Comparison of ENCODE assay signal across 15 cellular contexts in the genomic region with DNA sequence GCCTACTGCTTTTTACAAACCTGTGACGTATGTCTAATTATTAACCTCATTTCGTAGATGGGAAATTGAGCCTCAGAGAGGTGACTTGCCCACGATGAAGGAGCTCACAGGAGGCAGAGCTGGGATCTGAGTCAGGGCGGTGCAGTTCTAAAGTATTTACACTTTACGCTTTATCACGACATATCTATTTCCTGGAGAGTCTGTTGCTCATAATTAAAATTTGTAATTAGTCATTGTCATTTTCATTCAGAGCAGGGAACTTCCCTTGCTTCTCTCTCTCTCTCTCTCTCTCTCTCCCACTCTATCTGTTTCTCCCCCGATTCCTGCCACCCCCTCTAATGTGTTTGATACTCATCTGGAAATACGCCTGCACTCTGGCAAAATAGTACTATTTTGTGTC. TPM values are rescaled to one million over a fixed set of nuclear protein-coding genes. Genes with fewer than 3 reads are reported as not detected.
DNase-seq lines count a peak whose midpoint lies in the region; ATAC-seq and TF ChIP-seq lines count a peak whose summit lies in the region.
"Had no signal": no experiment of that assay in that cellular context is flagged by ENCODE, and none has a peak within 500 bp of the region (broad histone marks: within the 10 kb centered on the region; RNA-seq: fewer than 3 reads in every experiment).

No MANE protein-coding gene starts in this region.

- intact Hi-C loops in activated CD4-positive, alpha-beta T cell treated with anti-CD3 and anti-CD28 coated beads for 36 hours (cut with DNase I, micrococcal nuclease) = loop anchor here in 1 of 2 experiments (1.0 to 5.0 kb wide), 3 partner anchors 129 to 182 kb away; no protein-coding TSS in a partner anchor

- peak overlapping the region; percentile 20 for H3K27ac Mint-ChIP-seq in activated CD4-positive, alpha-beta T cell treated with anti-CD3 and anti-CD28 coated beads for 36 hours
- H3K27ac Mint-ChIP-seq in mesothelial cell of epicardium = peak overlapping the region; percentile 82
- H3K27ac Mint-ChIP-seq: naive thymus-derived CD4-positive, alpha-beta T cell had no signal

- no peak overlapping the region for H3K4me3 Mint-ChIP-seq in activated CD4-positive, alpha-beta T cell treated with anti-CD3 and anti-CD28 coated beads for 36 hours
- H3K4me3 Mint-ChIP-seq in mesothelial cell of epicardium = no peak overlapping the region
- H3K4me3 Mint-ChIP-seq: naive thymus-derived CD4-positive, alpha-beta T cell had no signal

- in situ Hi-C loops in astrocyte of the spinal cord (cut with HindIII; ENCODE audit: low sequenced_read_pairs) = no loop called here

- H3K27me3 Mint-ChIP-seq in activated CD4-positive, alpha-beta T cell treated with anti-CD3 and anti-CD28 coated beads for 36 hours = peaks cover 4% of the 10 kb centered on the region
- peaks cover 5% of the 10 kb centered on the region for H3K27me3 Mint-ChIP-seq in mesothelial cell of epicardium (ENCODE audit: low read depth)

- no peak overlapping the region for H3K4me3 ChIP-seq in astrocyte of the spinal cord (ENCODE audit: low read depth, low read length)

- H3K4me1 Mint-ChIP-seq in activated CD4-positive, alpha-beta T cell treated with anti-CD3 and anti-CD28 coated beads for 36 hours = peaks cover 17% of the 10 kb centered on the region
- peaks cover 28% of the 10 kb centered on the region for H3K4me1 Mint-ChIP-seq in mesothelial cell of epicardium

- peak; percentile 83 for ATAC-seq in activated CD4-positive, alpha-beta T cell treated with anti-CD3 and anti-CD28 coated beads for 36 hours
- ATAC-seq in GM18498 (IDR thresholded peaks at IDR 0.05; ENCODE audit: unreplicated experiment) = no peak
- ATAC-seq in GM21526 (IDR thresholded peaks at IDR 0.05; ENCODE audit: low FRiP score, unreplicated experiment) = no peak
- ATAC-seq: naive thymus-derived CD4-positive, alpha-beta T cell had no signal

- DNase-seq in activated CD4-positive, alpha-beta T cell treated with anti-CD3 and anti-CD28 coated beads for 36 hours = peak; percentile 64
- no peak for DNase-seq in activated CD4-positive, alpha-beta T cell treated with anti-CD3 and anti-CD28 coated beads, Interleukin-2, amount 50 U/mL, for 4 hours
- peak; percentile 88 for DNase-seq in M059J (ENCODE audit: low read depth)
- DNase-seq in astrocyte of the spinal cord (ENCODE audit: low read depth, low spot score) = peak; percentile 9
- DNase-seq in mesothelial cell of epicardium (ENCODE audit: low spot score in 2 of 2, unreplicated experiment in 2 of 2) = no peak
- no peak for DNase-seq in SKM-1 (lab: John Stamatoyannopoulos, UW; ENCODE audit: unreplicated experiment)
- DNase-seq: activated CD4-positive, CD25-positive, alpha-beta regulatory T cell treated with anti-CD3 and anti-CD28 coated beads, Interleukin-2, amount 50 U/mL, for 72 hours; COR-L47; KBM-7; kidney glomerular epithelial cell; naive thymus-derived CD4-positive, alpha-beta T cell; NCI-H187 had no signal

- TF ChIP-seq CTCF in astrocyte of the spinal cord (IDR thresholded peaks at IDR 0.05; ENCODE audit: low read depth, low read length) (no peak), mesothelial cell of epicardium (IDR thresholded peaks at IDR 0.05; ENCODE audit: unreplicated experiment) (no peak)

- CTCF ChIA-PET in activated CD4-positive, alpha-beta T cell treated with anti-CD3 and anti-CD28 coated beads for 36 hours (lab: Charles Lee) = interaction anchor here (0.7 kb wide), 1 partner anchor 19 kb away, joined by 5 read pairs; no protein-coding TSS in a partner anchor

- no peaks in the 10 kb centered on the region for H3K9me3 Mint-ChIP-seq in activated CD4-positive, alpha-beta T cell treated with anti-CD3 and anti-CD28 coated beads for 36 hours (ENCODE audit: low read depth)
- H3K9me3 Mint-ChIP-seq in mesothelial cell of epicardium = no peaks in the 10 kb centered on the region
- H3K9me3 Mint-ChIP-seq: naive thymus-derived CD4-positive, alpha-beta T cell had no signal

- POLR2A ChIA-PET in activated CD4-positive, alpha-beta T cell treated with anti-CD3 and anti-CD28 coated beads for 36 hours (lab: Charles Lee) = interaction anchor here (0.6 to 0.7 kb wide), 2 partner anchors 104 to 213 kb away, joined by 3 to 4 read pairs; no protein-coding TSS in a partner anchor

- H3K36me3 Mint-ChIP-seq in activated CD4-positive, alpha-beta T cell treated with anti-CD3 and anti-CD28 coated beads for 36 hours (ENCODE audit: low read depth) = no peaks in the 10 kb centered on the region
- H3K36me3 Mint-ChIP-seq in mesothelial cell of epicardium = no peaks in the 10 kb centered on the region

RNA-seq across cellular contexts. Expression of a gene that starts 5.9 kb away (rescaled TPM):
- total RNA-seq in activated CD4-positive, alpha-beta T cell treated with anti-CD3 and anti-CD28 coated beads for 36 hours = not detected
- total RNA-seq in M059J (2014; rRNA removed; shearing (Covaris generic)) = not detected in 2 replicates
- total RNA-seq in mesothelial cell of epicardium = 0.22 to 0.32 TPM in 2 of 3 replicates, not detected in the other
- total RNA-seq: SK-MEL-5 had no signal

Comparison
In these comparisons a context has a peak if more than half of its experiments do, and no peak if none do; other contexts are left out.
1. DNase-seq: peak in activated CD4-positive, alpha-beta T cell treated with anti-CD3 and anti-CD28 coated beads for 36 hours (single experiment), M059J (single experiment) and astrocyte of the spinal cord (single experiment); none in activated CD4-positive, alpha-beta T cell treated with anti-CD3 and anti-CD28 coated beads, Interleukin-2, amount 50 U/mL, for 4 hours (0 of 2), mesothelial cell of epicardium (0 of 2) and SKM-1 (single experiment).